In the genomic region with DNA sequence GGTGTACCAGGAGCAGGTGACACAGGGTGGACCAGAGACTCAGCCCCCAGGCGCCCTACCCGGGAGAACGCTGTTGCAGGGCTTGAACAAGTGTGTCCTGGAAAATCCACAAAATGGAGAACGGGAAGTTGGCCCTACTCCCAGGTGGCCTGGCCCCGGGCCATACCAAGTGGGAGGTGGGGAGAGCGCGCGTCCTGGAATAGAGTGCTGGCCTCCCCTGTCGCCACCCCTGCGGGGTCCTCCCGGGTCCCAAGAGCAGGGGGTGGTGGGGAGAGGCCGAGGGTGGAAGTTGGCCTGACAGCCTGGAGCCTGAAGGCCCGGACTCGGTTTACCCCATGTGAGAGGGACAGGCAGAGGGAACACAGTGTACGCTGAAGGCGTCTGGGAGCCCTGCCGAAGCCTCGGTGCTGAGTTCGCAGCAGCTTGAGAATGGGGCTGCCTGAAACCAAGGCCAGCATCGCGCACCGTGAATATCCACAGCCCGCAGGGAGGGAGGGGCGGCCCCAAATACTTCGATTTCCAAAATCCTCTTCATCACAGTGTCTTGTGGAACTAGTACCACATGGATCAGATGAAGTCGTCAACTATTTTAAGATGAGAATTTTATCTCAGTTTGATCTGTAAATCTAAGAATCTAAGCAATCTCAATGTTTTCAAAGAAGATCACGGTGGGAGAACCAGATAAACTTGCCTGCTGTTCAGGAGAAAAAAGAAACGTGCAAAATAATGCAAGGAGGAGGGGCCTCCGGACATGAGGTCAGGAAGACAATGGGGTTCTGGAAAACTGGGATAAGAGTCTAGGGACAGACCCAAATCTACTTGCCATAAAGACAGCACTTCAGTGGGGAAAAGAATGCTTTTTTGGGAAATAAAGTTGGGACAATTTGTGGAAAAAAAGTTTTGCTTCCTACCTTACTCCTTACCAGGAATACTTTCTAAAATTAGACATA, we compare ENCODE assay signal across 8 cellular contexts.
A peak's percentile ranks its signal among the peaks of the same experiment; 100 is the strongest.
DNase-seq lines count a peak whose midpoint lies in the region; TF ChIP-seq lines count a peak whose summit lies in the region.

No MANE protein-coding gene starts in this region.

- H3K79me2 ChIP-seq in ACC112 (ENCODE audit: control insufficient read depth, insufficient read depth, low read length, unreplicated experiment) (peaks cover 40% of the 10 kb centered on the region), MM.1S (ENCODE audit: low read length) (peaks cover 59% of the 10 kb centered on the region)

- no peaks in the 10 kb centered on the region for H3K9me2 ChIP-seq in MM.1S (replicated peaks; ENCODE audit: insufficient read depth, low read length)

- H3K9me3 ChIP-seq in MM.1S (replicated peaks; ENCODE audit: insufficient read depth, low read length): no peaks in the 10 kb centered on the region

- H2AFZ ChIP-seq in ACC112 (ENCODE audit: low read length, unreplicated experiment) (no peak overlapping the region), MM.1S (ENCODE audit: low read length) (no peak overlapping the region)

- H3K27me3 ChIP-seq in ACC112 (ENCODE audit: insufficient read depth, low read length) (no peaks in the 10 kb centered on the region), MM.1S (replicated peaks; ENCODE audit: insufficient read depth, low read length) (no peaks in the 10 kb centered on the region)

- DNase-seq in MM.1S (no peak), cardiac fibroblast (ENCODE audit: low read depth in 2 of 2) (no peak), midbrain (lab: John Stamatoyannopoulos, UW) (peak; percentile 70), NCI-H774 (lab: John Stamatoyannopoulos, UW) (no peak), D341Med (ENCODE audit: low spot score) (no peak), DMS53 treated with DMSO at 0.1 percent for 48 hours (lab: John Stamatoyannopoulos, UW; ENCODE audit: unreplicated experiment) (no peak)
- DNase-seq in activated CD4-positive, alpha-beta T cell treated with anti-CD3 and anti-CD28 coated beads for 1 hour: no peak

- H3K4me3 ChIP-seq in ACC112 (ENCODE audit: low read depth, low read length): peak overlapping the region; percentile 94
- peak overlapping the region; percentile 87; the same call in 1 of the 2 replicates for H3K4me3 ChIP-seq in MM.1S (ENCODE audit: low read length)
- H3K4me3 ChIP-seq in cardiac fibroblast (replicated peaks in 1 of 2; ENCODE audit: low read depth in 2 of 2, low read length in 2 of 2): peak overlapping the region; percentile 3 to 18

- peaks cover 12% of the 10 kb centered on the region; the same call in 1 of the 2 replicates for H4K20me1 ChIP-seq in MM.1S (ENCODE audit: insufficient read depth, low read length)

- H3K4me1 ChIP-seq in ACC112 (ENCODE audit: control insufficient read depth, insufficient read depth, low read length, unreplicated experiment) (peaks cover 6% of the 10 kb centered on the region), MM.1S (ENCODE audit: low read length) (peaks cover 11% of the 10 kb centered on the region)

- H3K27ac ChIP-seq in ACC112 (ENCODE audit: low read depth, low read length): peak overlapping the region; percentile 60
- H3K27ac ChIP-seq in MM.1S (ENCODE audit: low read length): no peak overlapping the region

- peak overlapping the region; percentile 92; the same call in 1 of the 2 replicates for H3K9ac ChIP-seq in MM.1S (ENCODE audit: low read length)

- peak overlapping the region; percentile 99; the same call in 1 of the 2 replicates for H3K4me2 ChIP-seq in MM.1S (ENCODE audit: low read depth, low read length)

- H3K36me3 ChIP-seq in ACC112 (ENCODE audit: insufficient read depth, low read length) (no peaks in the 10 kb centered on the region), MM.1S (replicated peaks; ENCODE audit: insufficient read depth, low read length) (peaks cover 4% of the 10 kb centered on the region)

- TF ChIP-seq CTCF in MM.1S (IDR thresholded peaks at IDR 0.05; ENCODE audit: low read length) (no peak), cardiac fibroblast (IDR thresholded peaks at IDR 0.05; ENCODE audit: low read depth, low read length) (no peak)

- 0 out of 2 replicates have a peak, but pooled peaks cover 12% of the 10 kb centered on the region for H3F3A ChIP-seq in MM.1S (ENCODE audit: insufficient read depth, low read length)

Comparison
In these comparisons a context has a peak if more than half of its experiments do, and no peak if none do; other contexts are left out.
1. H3K4me3 ChIP-seq: peak in every context shown above with its lines; median percentile 94 in ACC112; 87 in MM.1S; 10 in cardiac fibroblast.